29 cellular contexts compared by ENCODE assay signal in genomic region chr14:103196716-103197115, GRCh38.
"Had no signal": no experiment of that assay in that cellular context is flagged by ENCODE, and none has a peak within 500 bp of the region (broad histone marks: within the 10 kb centered on the region; RNA-seq: fewer than 3 reads in every experiment).

No MANE protein-coding gene starts in this region.

- H3K36me3 ChIP-seq: Peyer's patch, WERI-Rb-1 had no signal

- H3K27ac ChIP-seq: WERI-Rb-1 had no signal

- H3K4me1 ChIP-seq: Peyer's patch had no signal

- H3K27me3 ChIP-seq: Peyer's patch had no signal

- H3K4me3 ChIP-seq: K562, Peyer's patch had no signal

- DNase-seq: activated CD4-positive, alpha-beta T cell treated with anti-CD3 and anti-CD28 coated beads for 36 hours; activated CD4-positive, alpha-beta T cell treated with anti-CD3 and anti-CD28 coated beads, Interleukin-2, amount 10 ng/mL, durations not matched to agents 7 days and 5 days; activated CD4-positive, alpha-beta T cell treated with anti-CD3 and anti-CD28 coated beads, Interleukin-2, amount 50 U/mL, for 48 hours; activated CD4-positive, CD25-positive, alpha-beta regulatory T cell; activated CD8-positive, alpha-beta memory T cell treated with anti-CD3 and anti-CD28 coated beads, Interleukin-2, amount 50 U/mL, for 4 hours; activated CD8-positive, alpha-beta T cell treated with anti-CD3 and anti-CD28 coated beads, Interleukin-2, amount 10 ng/mL, durations not matched to agents 7 days and 5 days; activated effector memory CD4-positive, alpha-beta T cell treated with Interleukin-2 at 50 U/mL for 16 hours; activated naive CD4-positive, alpha-beta T cell treated with anti-CD3 and anti-CD28 coated beads, Interleukin-2, amount 10 ng/mL, durations not matched to agents 7 days and 5 days; activated naive CD8-positive, alpha-beta T cell treated with anti-CD3 and anti-CD28 coated beads, Interleukin-2, amount 50 U/mL, for 24 hours; activated T-cell treated with anti-CD3 and anti-CD28 coated beads, Interleukin-2, amount 50 U/mL, for 48 hours; anterior cingulate cortex; NCI-H1092 treated with DMSO at 0.1 percent for 48 hours; NCI-H1417; NCI-H146; NCI-H187; NCI-H2029 treated with DMSO at 0.1 percent for 48 hours; NCI-H2107; NCI-H2171; NCI-H510A; NCI-H526; NCI-H748 treated with DMSO at 0.1 percent for 48 hours; NK-92 treated with Interleukin-12 subunit alpha and Interleukin-12 subunit beta, amount 100 ng/mL, for 24 hours; PC-3; RPMI8226; SIG-M5; T1000; WERI-Rb-1 had no signal

- H3K9me3 ChIP-seq: Peyer's patch had no signal

- ATAC-seq: activated CD4-positive, alpha-beta T cell treated with anti-CD3 and anti-CD28 coated beads for 36 hours; activated CD8-positive, alpha-beta T cell treated with anti-CD3 and anti-CD28 coated beads, Interleukin-2, amount 10 ng/mL, durations not matched to agents 7 days and 5 days; activated naive CD8-positive, alpha-beta T cell treated with anti-CD3 and anti-CD28 coated beads, Interleukin-2, amount 50 U/mL, for 24 hours; K562; PC-3 had no signal
